Comparison of ENCODE assay signal across 9 cellular contexts in the genomic region with DNA sequence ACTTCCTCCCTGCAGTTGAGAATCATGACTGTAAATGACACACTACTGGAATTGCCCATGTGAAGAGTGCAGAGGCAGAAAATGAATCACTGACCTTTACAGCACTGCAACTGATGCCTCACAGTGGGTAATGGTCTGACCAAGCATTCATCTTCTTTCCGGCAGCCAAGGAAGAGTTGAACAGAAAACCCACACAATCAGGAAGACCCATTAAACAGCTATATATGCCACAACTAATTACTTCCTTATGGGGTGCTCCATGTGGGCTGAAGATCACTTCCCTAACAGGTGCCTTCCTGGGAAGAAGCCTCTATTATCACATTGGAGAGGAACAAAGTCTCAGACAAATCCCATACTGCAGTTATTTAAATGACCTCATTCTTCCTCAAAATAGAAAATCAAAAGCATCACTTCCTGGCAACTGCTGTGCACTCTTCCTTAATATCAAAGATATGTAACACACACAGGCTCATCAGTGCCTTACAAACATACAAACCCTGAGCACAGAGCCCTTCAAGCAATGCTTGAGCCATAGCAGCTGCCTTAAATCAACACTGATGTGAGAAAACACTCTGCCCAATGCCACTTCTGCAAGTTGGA. TPM values are rescaled to one million over a fixed set of nuclear protein-coding genes. Genes with fewer than 3 reads are reported as not detected.
A peak's percentile ranks its signal among the peaks of the same experiment; 100 is the strongest.
DNase-seq lines count a peak whose midpoint lies in the region; ATAC-seq and TF ChIP-seq lines count a peak whose summit lies in the region.
"Had no signal": no experiment of that assay in that cellular context is flagged by ENCODE, and none has a peak within 500 bp of the region (broad histone marks: within the 10 kb centered on the region; RNA-seq: fewer than 3 reads in every experiment).

No MANE protein-coding gene starts in this region.

- intact Hi-C loops in lower leg skin (cut with DNase I; ENCODE audit: low total_unique reads): no loop called here

- DNase-seq in activated CD4-positive, alpha-beta T cell treated with anti-CD3 and anti-CD28 coated beads for 48 hours: peak; percentile 60
- no peak for DNase-seq in activated CD4-positive, alpha-beta T cell treated with anti-CD3 and anti-CD28 coated beads, Interleukin-2, amount 50 U/mL, for 4 hours
- peak; percentile 67 for DNase-seq in iris pigment epithelial cell (ENCODE audit: low read depth)
- DNase-seq in lower leg skin (ENCODE audit: low spot score in 2 of 2): no peak
- no peak for DNase-seq in KG1 (lab: John Stamatoyannopoulos, UW)
- DNase-seq in left lobe of liver (ENCODE audit: low spot score): no peak
- DNase-seq: psoas muscle had no signal

- no peak for TF ChIP-seq CTCF in lower leg skin (IDR thresholded peaks at IDR 0.05)

- ATAC-seq in HG02885 (IDR thresholded peaks at IDR 0.05; ENCODE audit: poor library complexity, unreplicated experiment): peak; percentile 70
- ATAC-seq in SK-N-SH treated with all-trans-retinoic acid at 6 μM for 48 hours: peak; percentile 66
- ATAC-seq in left lobe of liver: no peak

- 59 to 80% methylated on average over 1 of the region's 1 CpG for WGBS in lower leg skin, 2 donors

- H3K4me3 ChIP-seq in lower leg skin (ENCODE audit: low read depth, poor library complexity, severe bottlenecking): no peak overlapping the region
- H3K4me3 ChIP-seq: psoas muscle had no signal

- no peak for TF ChIP-seq POLR2A in lower leg skin (IDR thresholded peaks at IDR 0.05)

TF ChIP-seq in SK-N-SH treated with all-trans-retinoic acid at 6 μM for 48 hours, 23 proteins besides CTCF, POLR2A, EP300 and RAD21:
- TF ChIP-seq TCF4 (CRISPR knock-in tag; IDR thresholded peaks at IDR 0.05; ENCODE audit: borderline replicate concordance) (no peak), OSR1 (CRISPR knock-in tag; IDR thresholded peaks at IDR 0.05) (no peak), BACH2 (CRISPR knock-in tag; IDR thresholded peaks at IDR 0.05; ENCODE audit: borderline replicate concordance) (no peak), ARNTL (CRISPR knock-in tag; IDR thresholded peaks at IDR 0.05; ENCODE audit: borderline replicate concordance, low read depth) (no peak), CREB5 (CRISPR knock-in tag; IDR thresholded peaks at IDR 0.05; ENCODE audit: low read depth) (no peak), ZNF565 (CRISPR knock-in tag; conservative IDR thresholded peaks at IDR 0.05; ENCODE audit: low read depth) (no peak), ZNF8 (CRISPR knock-in tag; IDR thresholded peaks at IDR 0.05) (no peak), CSDC2 (CRISPR knock-in tag; IDR thresholded peaks at IDR 0.05) (no peak), ZFP30 (CRISPR knock-in tag; IDR thresholded peaks at IDR 0.05) (no peak), GLIS3 (CRISPR knock-in tag; IDR thresholded peaks at IDR 0.05) (no peak), TOX (CRISPR knock-in tag; IDR thresholded peaks at IDR 0.05; ENCODE audit: borderline replicate concordance) (no peak), ZNF70 (CRISPR knock-in tag; IDR thresholded peaks at IDR 0.05) (no peak), SNAI2 (CRISPR knock-in tag; IDR thresholded peaks at IDR 0.05) (no peak)
- TF ChIP-seq, protein P1, sequence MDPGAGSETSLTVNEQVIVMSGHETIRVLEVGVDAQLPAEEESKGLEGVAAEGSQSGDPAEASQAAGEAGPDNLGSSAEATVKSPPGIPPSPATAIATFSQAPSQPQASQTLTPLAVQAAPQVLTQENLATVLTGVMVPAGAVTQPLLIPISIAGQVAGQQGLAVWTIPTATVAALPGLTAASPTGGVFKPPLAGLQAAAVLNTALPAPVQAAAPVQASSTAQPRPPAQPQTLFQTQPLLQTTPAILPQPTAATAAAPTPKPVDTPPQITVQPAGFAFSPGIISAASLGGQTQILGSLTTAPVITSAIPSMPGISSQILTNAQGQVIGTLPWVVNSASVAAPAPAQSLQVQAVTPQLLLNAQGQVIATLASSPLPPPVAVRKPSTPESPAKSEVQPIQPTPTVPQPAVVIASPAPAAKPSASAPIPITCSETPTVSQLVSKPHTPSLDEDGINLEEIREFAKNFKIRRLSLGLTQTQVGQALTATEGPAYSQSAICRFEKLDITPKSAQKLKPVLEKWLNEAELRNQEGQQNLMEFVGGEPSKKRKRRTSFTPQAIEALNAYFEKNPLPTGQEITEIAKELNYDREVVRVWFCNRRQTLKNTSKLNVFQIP (CRISPR knock-in tag; IDR thresholded peaks at IDR 0.05; ENCODE audit: borderline replicate concordance, low read depth): no peak

RNA-seq across cellular contexts. Expression of gene RUBCNL, which starts 45.8 kb away (rescaled TPM):
- 1 to 10 TPM in 3 of 4 donors, under 1 TPM in 1; 0.08 to 4.3 (median 2.9) TPM for total RNA-seq in lower leg skin
- 0.68 TPM for total RNA-seq in left lobe of liver

Comparison
In these comparisons a context has a peak if more than half of its experiments do, and no peak if none do; other contexts are left out.
1. DNase-seq: peak in activated CD4-positive, alpha-beta T cell treated with anti-CD3 and anti-CD28 coated beads for 48 hours (single experiment) and iris pigment epithelial cell (single experiment); none in activated CD4-positive, alpha-beta T cell treated with anti-CD3 and anti-CD28 coated beads, Interleukin-2, amount 50 U/mL, for 4 hours (0 of 2), lower leg skin (0 of 2), KG1 (single experiment) and left lobe of liver (single experiment).